In genomic region chr9:75780185-75780584, GRCh38 we compare ENCODE assay signal across 33 cellular contexts.
"Had no signal": no experiment of that assay in that cellular context is flagged by ENCODE, and none has a peak within 500 bp of the region (broad histone marks: within the 10 kb centered on the region; RNA-seq: fewer than 3 reads in every experiment).

No MANE protein-coding gene starts in this region.

- DNase-seq: Kasumi-1, MG63, MM.1S, NCI-H1048, NCI-H1092, NCI-H1092 treated with DMSO at 0.1 percent for 48 hours, NCI-H1105, NCI-H1105 treated with DMSO at 0.1 percent for 48 hours, NCI-H1417, NCI-H1417 treated with DMSO at 0.1 percent for 48 hours, NCI-H1436, NCI-H1436 treated with DMSO at 0.1 percent for 48 hours, NCI-H146, NCI-H1694, NCI-H1694 treated with DMSO at 0.1 percent for 48 hours, NCI-H187, NCI-H187 treated with DMSO at 0.1 percent for 48 hours, NCI-H1930, NCI-H2029, NCI-H2029 treated with DMSO at 0.1 percent for 48 hours, NCI-H2081, NCI-H2081 treated with DMSO at 0.1 percent for 48 hours, NCI-H2107, NCI-H2171, NCI-H2171 treated with DMSO at 0.1 percent for 48 hours, NCI-H2227 treated with DMSO at 0.1 percent for 48 hours, NCI-H226, NCI-H345, NCI-H446, NCI-H446 treated with DMSO at 0.1 percent for 48 hours, NCI-H510A, NCI-H510A treated with DMSO at 0.1 percent for 48 hours, NCI-H524 had no signal

- H3K36me3 ChIP-seq: MG63 had no signal

- H3K4me3 ChIP-seq: MG63 had no signal

- H3K27me3 ChIP-seq: MG63 had no signal

- H3K9me3 ChIP-seq: MG63 had no signal
